Comparison of ENCODE assay signal across 1 cellular context in genomic region chr3:40476478-40477470, GRCh38.
TF ChIP-seq lines count a peak whose summit lies in the region.

ZNF619 (plus strand) TSS chr3:40477122; CDS start chr3:40477980, 858 bp downstream.

TF ChIP-seq in HepG2, 621 proteins besides CTCF, POLR2A, EP300 and RAD21 (continued from another document and continues in another):
- TF ChIP-seq GABPA (IDR thresholded peaks at IDR 0.05; ENCODE audit: low read depth, low read length) (peak; percentile 42), GABPA (CRISPR knock-in tag; IDR thresholded peaks at IDR 0.05; ENCODE audit: low read depth) (peak; percentile 83), YY1 (IDR thresholded peaks at IDR 0.05; ENCODE audit: insufficient read depth, insufficient replicate concordance, low read depth, low read length) (peak; percentile 17), TBL1XR1 (IDR thresholded peaks at IDR 0.05; ENCODE audit: borderline replicate concordance, low read length, partially characterized antibody) (no peak), ZNF781 (CRISPR knock-in tag; IDR thresholded peaks at IDR 0.05; ENCODE audit: borderline replicate concordance, not compliant biosample characterization) (no peak), HHEX (CRISPR knock-in tag; IDR thresholded peaks at IDR 0.05) (no peak), NR2F2 (IDR thresholded peaks at IDR 0.05; ENCODE audit: borderline replicate concordance, low read depth) (no peak), DBP (CRISPR knock-in tag; IDR thresholded peaks at IDR 0.05; ENCODE audit: not compliant biosample characterization) (no peak), TFAP4 (IDR thresholded peaks at IDR 0.05; ENCODE audit: borderline replicate concordance, low read depth) (peak; percentile 22; the same call in 1 of the 2 replicates), NFKBIZ (CRISPR knock-in tag; IDR thresholded peaks at IDR 0.05) (no peak), ZNF496 (CRISPR knock-in tag; IDR thresholded peaks at IDR 0.05; ENCODE audit: insufficient replicate concordance) (no peak), FOSL2 (CRISPR knock-in tag; IDR thresholded peaks at IDR 0.05) (no peak), POLR2G (IDR thresholded peaks at IDR 0.05; ENCODE audit: low read depth, low read length) (peak; percentile 82), BRD4 (CRISPR knock-in tag; IDR thresholded peaks at IDR 0.05) (peak; percentile 38; the same call in 1 of the 2 replicates), SNAPC5 (CRISPR knock-in tag; IDR thresholded peaks at IDR 0.05; ENCODE audit: borderline replicate concordance) (no peak), PLSCR1 (CRISPR knock-in tag; IDR thresholded peaks at IDR 0.05; ENCODE audit: borderline replicate concordance) (no peak), HIC2 (CRISPR knock-in tag; IDR thresholded peaks at IDR 0.05; ENCODE audit: low read depth) (no peak), ZFP91 (CRISPR knock-in tag; IDR thresholded peaks at IDR 0.05; ENCODE audit: borderline replicate concordance) (peak; percentile 54; the same call in 1 of the 2 replicates), MLX (CRISPR knock-in tag; IDR thresholded peaks at IDR 0.05) (no peak), PHF20 (CRISPR knock-in tag; IDR thresholded peaks at IDR 0.05) (peak; percentile 89), ELF1 (CRISPR knock-in tag; IDR thresholded peaks at IDR 0.05) (peak; percentile 81), ZNF430 (CRISPR knock-in tag; IDR thresholded peaks at IDR 0.05) (0 out of 2 replicates have a peak, but pooled peaks have one; percentile 43), E2F5 (CRISPR knock-in tag; conservative IDR thresholded peaks at IDR 0.05) (no peak; the same call in 1 of the 2 replicates), MEIS1 (CRISPR knock-in tag; IDR thresholded peaks at IDR 0.05; ENCODE audit: borderline replicate concordance) (no peak), ZNF652 (CRISPR knock-in tag; IDR thresholded peaks at IDR 0.05; ENCODE audit: borderline replicate concordance, low read depth) (no peak), ZNF263 (CRISPR knock-in tag; IDR thresholded peaks at IDR 0.05) (peak; percentile 15; the same call in 1 of the 2 replicates), ZNF597 (CRISPR knock-in tag; IDR thresholded peaks at IDR 0.05) (no peak), E2F2 (CRISPR knock-in tag; IDR thresholded peaks at IDR 0.05; ENCODE audit: borderline replicate concordance) (no peak), YEATS2 (CRISPR knock-in tag; IDR thresholded peaks at IDR 0.05; ENCODE audit: borderline replicate concordance) (0 out of 2 replicates have a peak, but pooled peaks have one; percentile 19), ZBTB25 (CRISPR knock-in tag; IDR thresholded peaks at IDR 0.05) (no peak), HNF1B (CRISPR knock-in tag; IDR thresholded peaks at IDR 0.05) (peak; percentile 62; the same call in 1 of the 2 replicates), ZMYM3 (CRISPR knock-in tag; IDR thresholded peaks at IDR 0.05) (no peak), AHDC1 (CRISPR knock-in tag; IDR thresholded peaks at IDR 0.05; ENCODE audit: borderline replicate concordance) (peak; percentile 21; the same call in 1 of the 2 replicates), KAT8 (CRISPR knock-in tag; IDR thresholded peaks at IDR 0.05) (peak; percentile 83), MYNN (CRISPR knock-in tag; IDR thresholded peaks at IDR 0.05; ENCODE audit: low read depth) (no peak), ZNF562 (CRISPR knock-in tag; IDR thresholded peaks at IDR 0.05; ENCODE audit: borderline replicate concordance) (no peak), ZNF879 (CRISPR knock-in tag; IDR thresholded peaks at IDR 0.05) (no peak)
